In the genomic region with DNA sequence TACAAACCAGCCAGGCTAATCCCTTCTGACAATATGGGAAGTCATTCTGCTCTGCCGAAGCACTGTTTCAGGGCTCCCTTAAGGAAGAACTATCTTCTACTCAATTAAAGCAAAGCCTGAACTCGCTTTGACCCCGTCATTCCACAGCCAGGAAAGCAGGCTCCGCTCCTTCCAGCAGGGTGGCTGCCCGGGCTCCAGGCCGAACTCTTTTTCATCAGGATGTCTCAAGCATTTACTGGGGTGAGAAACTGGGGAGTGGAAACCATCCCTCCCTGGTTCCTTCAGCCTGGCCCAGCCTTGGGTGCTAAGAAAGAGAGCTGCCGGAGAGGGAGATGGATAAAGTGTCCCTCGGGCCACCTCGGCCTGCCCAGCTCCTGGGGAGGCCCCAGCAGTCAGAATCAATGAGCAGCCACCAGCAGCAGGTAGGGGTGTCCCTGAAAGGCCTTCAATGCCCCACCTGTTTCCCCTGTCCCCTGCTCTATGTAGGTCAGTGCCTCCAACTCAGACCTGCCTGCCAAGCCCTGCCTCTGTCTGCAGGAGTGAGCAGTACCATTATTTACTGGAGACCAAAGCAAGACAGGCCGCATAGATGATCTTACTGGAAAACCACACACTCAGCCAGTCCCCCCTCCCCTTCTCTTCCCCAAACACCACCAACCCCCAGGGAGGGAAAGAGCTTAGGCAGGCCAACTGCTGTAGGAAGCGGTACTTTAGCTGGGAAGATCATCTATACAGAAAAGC, we compare ENCODE assay signal across 8 cellular contexts.
DNase-seq lines count a peak whose midpoint lies in the region; ATAC-seq, FAIRE-seq and TF ChIP-seq lines count a peak whose summit lies in the region.

No MANE protein-coding gene starts in this region.

- no peaks in the 10 kb centered on the region for H3K9me3 Mint-ChIP-seq in HFFc6
- H3K9me3 Mint-ChIP-seq in activated naive CD4-positive, alpha-beta T cell treated with anti-CD3 and anti-CD28 coated beads, Interleukin-2, amount 10 ng/mL, durations not matched to agents 7 days and 5 days, result no peaks in the 10 kb centered on the region

- peak overlapping the region in 1 of 5 donors; percentile 57 for H3K9ac ChIP-seq in subcutaneous abdominal adipose tissue (ENCODE audit: low read length in 5 of 5)

- H3K27ac ChIP-seq in subcutaneous abdominal adipose tissue (ENCODE audit: low read depth, low read length), result peak overlapping the region; percentile 11

- no peaks in the 10 kb centered on the region for H3K36me3 ChIP-seq in subcutaneous abdominal adipose tissue (ENCODE audit: control insufficient read depth in 5 of 5, insufficient read depth in 5 of 5, low read length in 5 of 5)

- CTCF ChIA-PET in activated naive CD4-positive, alpha-beta T cell treated with anti-CD3 and anti-CD28 coated beads, Interleukin-2, amount 10 ng/mL, durations not matched to agents 7 days and 5 days (lab: Charles Lee), result no interaction called here

- no peak for ATAC-seq in GM19463 (IDR thresholded peaks at IDR 0.05; ENCODE audit: unreplicated experiment)

- FAIRE-seq in RCC 7860 (lab: Jason Lieb, UNC), result no peak

- peaks cover 19 to 75% (median 69%) of the 10 kb centered on the region in 5 donors for H3K4me1 ChIP-seq in subcutaneous abdominal adipose tissue (ENCODE audit: control insufficient read depth in 5 of 5, insufficient read depth in 5 of 5, low read length in 5 of 5)

- TF ChIP-seq CTCF in HFFc6 (IDR thresholded peaks at IDR 0.05), result no peak

- H3K4me1 Mint-ChIP-seq in HFFc6 (ENCODE audit: low read depth), result peaks cover 78% of the 10 kb centered on the region
- H3K4me1 Mint-ChIP-seq in activated naive CD4-positive, alpha-beta T cell treated with anti-CD3 and anti-CD28 coated beads, Interleukin-2, amount 10 ng/mL, durations not matched to agents 7 days and 5 days, result peaks cover 10% of the 10 kb centered on the region

- DNase-seq in HFFc6 (no peak), SK-N-DZ (ENCODE audit: low spot score) (peak; percentile 61), iris pigment epithelial cell (ENCODE audit: low read depth) (peak; percentile 69), HK-2 (ENCODE audit: unreplicated experiment) (no peak), RCC 7860 (ENCODE audit: low spot score) (no peak)
- no peak for DNase-seq in activated naive CD4-positive, alpha-beta T cell treated with anti-CD3 and anti-CD28 coated beads, Interleukin-2, amount 10 ng/mL, durations not matched to agents 7 days and 5 days

- H3K27me3 Mint-ChIP-seq in HFFc6 (ENCODE audit: insufficient read depth), result peaks cover 19% of the 10 kb centered on the region
- peaks cover 50% of the 10 kb centered on the region for H3K27me3 Mint-ChIP-seq in activated naive CD4-positive, alpha-beta T cell treated with anti-CD3 and anti-CD28 coated beads, Interleukin-2, amount 10 ng/mL, durations not matched to agents 7 days and 5 days

- peaks cover 4% of the 10 kb centered on the region; the same call in 1 of the 2 replicates for H3K36me3 Mint-ChIP-seq in HFFc6 (ENCODE audit: low read depth)
- H3K36me3 Mint-ChIP-seq in activated naive CD4-positive, alpha-beta T cell treated with anti-CD3 and anti-CD28 coated beads, Interleukin-2, amount 10 ng/mL, durations not matched to agents 7 days and 5 days, result no peaks in the 10 kb centered on the region

- peak overlapping the region in 1 of 5 donors; percentile 6 for H3K4me3 ChIP-seq in subcutaneous abdominal adipose tissue (ENCODE audit: low read depth in 1 of 5, low read length in 5 of 5)

- H3K4me3 Mint-ChIP-seq in HFFc6, result no peak overlapping the region
- no peak overlapping the region for H3K4me3 Mint-ChIP-seq in activated naive CD4-positive, alpha-beta T cell treated with anti-CD3 and anti-CD28 coated beads, Interleukin-2, amount 10 ng/mL, durations not matched to agents 7 days and 5 days

- H3K27me3 ChIP-seq in subcutaneous abdominal adipose tissue (ENCODE audit: control insufficient read depth in 5 of 5, insufficient read depth in 4 of 5, low read length in 5 of 5), result no peaks in the 10 kb centered on the region

- peak overlapping the region; percentile 17; the same call in 1 of the 2 replicates for H3K27ac Mint-ChIP-seq in HFFc6
- H3K27ac Mint-ChIP-seq in activated naive CD4-positive, alpha-beta T cell treated with anti-CD3 and anti-CD28 coated beads, Interleukin-2, amount 10 ng/mL, durations not matched to agents 7 days and 5 days, result no peak overlapping the region

- H3K9me3 ChIP-seq in subcutaneous abdominal adipose tissue (ENCODE audit: control insufficient read depth in 5 of 5, low read length in 5 of 5), result no peaks in the 10 kb centered on the region

Comparison
In these comparisons a context has a peak if more than half of its experiments do, and no peak if none do; other contexts are left out.
1. DNase-seq: peak in SK-N-DZ (single experiment) and iris pigment epithelial cell (single experiment); none in HFFc6 (single experiment), activated naive CD4-positive, alpha-beta T cell treated with anti-CD3 and anti-CD28 coated beads, Interleukin-2, amount 10 ng/mL, durations not matched to agents 7 days and 5 days (single experiment), HK-2 (single experiment) and RCC 7860 (single experiment).